12 cellular contexts compared by ENCODE assay signal in genomic region chr16:28264656-28265055, GRCh38. TPM values are rescaled to one million over a fixed set of nuclear protein-coding genes. Genes with fewer than 3 reads are reported as not detected.
A peak's percentile ranks its signal among the peaks of the same experiment; 100 is the strongest.
DNase-seq lines count a peak whose midpoint lies in the region; ATAC-seq and TF ChIP-seq lines count a peak whose summit lies in the region.
"Had no signal": no experiment of that assay in that cellular context is flagged by ENCODE, and none has a peak within 500 bp of the region (broad histone marks: within the 10 kb centered on the region; RNA-seq: fewer than 3 reads in every experiment).

No MANE protein-coding gene starts in this region.

- no peaks in the 10 kb centered on the region for H4K20me1 ChIP-seq in IMR-90 (ENCODE audit: insufficient read depth, low read length)

- H3K23ac ChIP-seq in IMR-90 (ENCODE audit: low read depth, low read length), result no peak overlapping the region

- H3K4me1 Mint-ChIP-seq in MCF 10A (ENCODE audit: insufficient read depth, unreplicated experiment), result peaks cover 8% of the 10 kb centered on the region
- H3K4me1 Mint-ChIP-seq: activated B cell treated with CpG ODN at 0.5 μM for 24 hours had no signal

- H3K27me3 ChIP-seq in IMR-90 (ENCODE audit: control insufficient read depth, insufficient read depth, low read length) (peaks cover 42% of the 10 kb centered on the region), foreskin keratinocyte (peaks cover 29% of the 10 kb centered on the region)

- DNase-seq in DMS79 treated with DMSO at 0.1 percent for 48 hours (lab: John Stamatoyannopoulos, UW), result peak; percentile 66
- peak; percentile 5 for DNase-seq in IMR-90
- DNase-seq in MCF 10A (ENCODE audit: unreplicated experiment), result peak; percentile 68
- peak; percentile 41 for DNase-seq in occipital lobe (lab: John Stamatoyannopoulos, UW)
- no peak for DNase-seq in NCI-H187 treated with DMSO at 0.1 percent for 48 hours (lab: John Stamatoyannopoulos, UW)
- DNase-seq in foreskin keratinocyte, result no peak
- no peak for DNase-seq in NCI-H774 (lab: John Stamatoyannopoulos, UW)
- DNase-seq: activated B cell treated with CpG ODN at 0.5 μM for 24 hours; activated gamma-delta T cell; effector memory CD8-positive, alpha-beta T cell had no signal

- TF ChIP-seq CTCF in IMR-90 (conservative IDR thresholded peaks at IDR 0.05; ENCODE audit: low read depth, low read length) (no peak), MCF 10A (IDR thresholded peaks at IDR 0.05; ENCODE audit: unreplicated experiment) (no peak), foreskin keratinocyte (conservative IDR thresholded peaks at IDR 0.05) (no peak)

- H4K91ac ChIP-seq in IMR-90 (ENCODE audit: insufficient read depth, low read depth, low read length), result no peak overlapping the region

- no peak overlapping the region for H3K4me3 ChIP-seq in IMR-90 (ENCODE audit: insufficient read depth, low read depth, low read length)

- H3K4me2 ChIP-seq in IMR-90 (ENCODE audit: low read depth, low read length), result no peak overlapping the region

- no peak overlapping the region for H3K9ac ChIP-seq in IMR-90 (ENCODE audit: low read depth, low read length)

- H3K27ac ChIP-seq in IMR-90 (ENCODE audit: insufficient read depth, low read length) (no peak overlapping the region), foreskin keratinocyte (no peak overlapping the region)

- TF ChIP-seq RAD21 in IMR-90 (IDR thresholded peaks at IDR 0.05; ENCODE audit: low read length), result no peak

- TF ChIP-seq POLR2A in IMR-90 (IDR thresholded peaks at IDR 0.05; ENCODE audit: low read depth, low read length), result no peak

- 71% methylated on average over 10 of the region's 14 CpGs; no CpG with 5 or more reads in 1 of the 2 experiments for WGBS in IMR-90 (ENCODE audit: extremely low coverage in 2 of 2, insufficient read length in 1 of 2), 2 experiments

- H3K36me3 Mint-ChIP-seq in MCF 10A (ENCODE audit: insufficient read depth, unreplicated experiment), result peaks cover 4% of the 10 kb centered on the region

- POLR2A ChIA-PET in IMR-90 (lab: Charles Lee; ENCODE audit: unreplicated experiment), result no interaction called here
- POLR2A ChIA-PET in MCF 10A (lab: Yijun Ruan, JAX), result interaction anchor here (1.1 kb wide), 1 partner anchor 27 kb away, joined by 3 read pairs; the partner anchor contains the start of gene SBK1

- no peak overlapping the region for H3K18ac ChIP-seq in IMR-90 (ENCODE audit: low read depth, low read length)

- CTCF ChIA-PET in IMR-90 (lab: Yijun Ruan, JAX) (no interaction called here), MCF 10A (lab: Yijun Ruan, JAX) (interaction anchor here (0.6 to 3.3 kb wide), 4 partner anchors 13 to 58 kb away, joined by 3 to 20 read pairs (median 4); no protein-coding TSS in a partner anchor)

- H4K5ac ChIP-seq in IMR-90 (ENCODE audit: low read depth, low read length), result no peak overlapping the region

- in situ Hi-C loops in IMR-90 (cut with MboI; ENCODE audit: low sequenced_read_pairs), result no loop called here

- H3K4me1 ChIP-seq in IMR-90 (ENCODE audit: control insufficient read depth, insufficient read depth, low read length) (no peaks in the 10 kb centered on the region), foreskin keratinocyte (no peaks in the 10 kb centered on the region)

- 0 out of 2 replicates have a peak, but pooled peaks cover 2% of the 10 kb centered on the region for H3K9me3 ChIP-seq in IMR-90 (ENCODE audit: control insufficient read depth, insufficient read depth, low read length)

- no peak overlapping the region for H3K14ac ChIP-seq in IMR-90 (replicated peaks; ENCODE audit: low read depth, low read length)

- no peak overlapping the region for H2AK5ac ChIP-seq in IMR-90 (ENCODE audit: low read depth, low read length)

- no peak overlapping the region for H4K8ac ChIP-seq in IMR-90 (ENCODE audit: low read depth in 2 of 2, low read length in 2 of 2)

- intact Hi-C loops in IMR-90 (cut with micrococcal nuclease), result no loop called here
- intact Hi-C loops in MCF 10A (cut with micrococcal nuclease), result no loop called here

- no peak overlapping the region for H2BK15ac ChIP-seq in IMR-90 (ENCODE audit: low read depth, low read length)

- H2AK9ac ChIP-seq in IMR-90 (replicated peaks; ENCODE audit: low read depth, low read length, poor library complexity), result no peak overlapping the region

- H2BK5ac ChIP-seq in IMR-90 (ENCODE audit: low read depth, low read length, poor library complexity, severe bottlenecking), result no peak overlapping the region

- BruUV-seq in IMR-90 (replicated peaks; lab: Mats Ljungman, UMichigan), result no TSS peak
- no TSS peak for BruUV-seq in MCF 10A (replicated peaks; lab: Mats Ljungman, UMichigan)

- no peak overlapping the region for H2AFZ ChIP-seq in IMR-90 (replicated peaks; ENCODE audit: low read length, poor library complexity)

- no peak overlapping the region for H3K27ac Mint-ChIP-seq in MCF 10A (ENCODE audit: low read depth, unreplicated experiment)
- H3K27ac Mint-ChIP-seq: activated B cell treated with CpG ODN at 0.5 μM for 24 hours had no signal

- peaks cover 64% of the 10 kb centered on the region for H3K27me3 Mint-ChIP-seq in MCF 10A (ENCODE audit: insufficient read depth, unreplicated experiment)

- H3K56ac ChIP-seq in IMR-90 (ENCODE audit: extremely low read depth, insufficient read depth, low read length), result no peak overlapping the region

- no peaks in the 10 kb centered on the region for H3K36me3 ChIP-seq in IMR-90 (ENCODE audit: control insufficient read depth, insufficient read depth, low read length)

- H3K4ac ChIP-seq in IMR-90 (ENCODE audit: low read depth, low read length), result no peak overlapping the region

- no peaks in the 10 kb centered on the region for H3K9me1 ChIP-seq in IMR-90 (ENCODE audit: insufficient read depth, low read length)

- no peaks in the 10 kb centered on the region for H3K9me3 Mint-ChIP-seq in MCF 10A (ENCODE audit: unreplicated experiment)
- H3K9me3 Mint-ChIP-seq: activated B cell treated with CpG ODN at 0.5 μM for 24 hours; effector memory CD8-positive, alpha-beta T cell had no signal

- no peak overlapping the region for H3K4me3 Mint-ChIP-seq in MCF 10A (ENCODE audit: unreplicated experiment)
- H3K4me3 Mint-ChIP-seq: activated B cell treated with CpG ODN at 0.5 μM for 24 hours; effector memory CD8-positive, alpha-beta T cell had no signal

- dilution Hi-C loops in IMR-90 (cut with HindIII; ENCODE audit: low sequenced_read_pairs, unreplicated experiment), result no loop called here

- ATAC-seq in IMR-90 (ENCODE audit: low read depth) (no peak), HG03521 (IDR thresholded peaks at IDR 0.05; ENCODE audit: unreplicated experiment) (no peak), foreskin keratinocyte (no peak)
- ATAC-seq: effector memory CD8-positive, alpha-beta T cell had no signal

- H2BK20ac ChIP-seq in IMR-90 (ENCODE audit: low read depth, low read length), result no peak overlapping the region

- H2BK120ac ChIP-seq in IMR-90 (ENCODE audit: low read depth, low read length), result no peak overlapping the region

- no peaks in the 10 kb centered on the region for H3K79me1 ChIP-seq in IMR-90 (ENCODE audit: low read depth in 1 of 2, low read length in 2 of 2)

TF ChIP-seq in IMR-90, 13 proteins besides CTCF, POLR2A, EP300 and RAD21:
- TF ChIP-seq CHD1 (IDR thresholded peaks at IDR 0.05; ENCODE audit: low read depth, low read length) (no peak), MAFK (IDR thresholded peaks at IDR 0.05; ENCODE audit: low read depth, low read length) (no peak)
- TF ChIP-seq, protein P1, sequence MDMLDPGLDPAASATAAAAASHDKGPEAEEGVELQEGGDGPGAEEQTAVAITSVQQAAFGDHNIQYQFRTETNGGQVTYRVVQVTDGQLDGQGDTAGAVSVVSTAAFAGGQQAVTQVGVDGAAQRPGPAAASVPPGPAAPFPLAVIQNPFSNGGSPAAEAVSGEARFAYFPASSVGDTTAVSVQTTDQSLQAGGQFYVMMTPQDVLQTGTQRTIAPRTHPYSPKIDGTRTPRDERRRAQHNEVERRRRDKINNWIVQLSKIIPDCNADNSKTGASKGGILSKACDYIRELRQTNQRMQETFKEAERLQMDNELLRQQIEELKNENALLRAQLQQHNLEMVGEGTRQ (IDR thresholded peaks at IDR 0.05; ENCODE audit: low read depth, low read length), result no peak

RNA-seq across cellular contexts. Expression of gene SBK1, which starts 27.7 kb away (rescaled TPM):
- under 0.01 TPM in 1 of 2 replicates, not detected in the other for total RNA-seq in IMR-90 (2012; rRNA removed)
- 0.03 and 0.05 TPM in 2 replicates for polyA plus RNA-seq in IMR-90 (2012; rRNA removed)
- polyA plus RNA-seq in IMR-90 (2012; cell fraction: cytosol; rRNA removed), result 0.07 TPM in 1 of 2 replicates, not detected in the other
- polyA plus RNA-seq in IMR-90 (2012; cell fraction: nucleus; rRNA removed; ENCODE audit: low replicate concordance), result 0.05 and 0.07 TPM in 2 replicates
- total RNA-seq in MCF 10A (2022), result 0.14 and 0.25 TPM in 2 replicates
- 19.5 TPM for total RNA-seq in occipital lobe
- total RNA-seq in foreskin keratinocyte, result 0.10 and 0.14 TPM in 2 replicates
- polyA plus RNA-seq in foreskin keratinocyte, result 0.14 and 0.15 TPM in 2 replicates
- total RNA-seq: osteoblast had no signal

RNA-seq across cellular contexts. Expression of gene XPO6, which starts 52.9 kb away (rescaled TPM):
- total RNA-seq in IMR-90 (2012; rRNA removed) (103 and 108 TPM in 2 replicates), MCF 10A (2022) (184 and 200 TPM in 2 replicates), occipital lobe (66.4 TPM), foreskin keratinocyte (113 and 118 TPM in 2 replicates)
- polyA plus RNA-seq in IMR-90 (2012; rRNA removed) (184 and 202 TPM in 2 replicates), foreskin keratinocyte (91.9 and 101 TPM in 2 replicates)
- 213 and 433 TPM in 2 replicates for polyA plus RNA-seq in IMR-90 (2012; cell fraction: cytosol; rRNA removed)
- polyA plus RNA-seq in IMR-90 (2012; cell fraction: nucleus; rRNA removed; ENCODE audit: low replicate concordance), result 272 and 467 TPM in 2 replicates

Comparison
In these comparisons a context has a peak if more than half of its experiments do, and no peak if none do; other contexts are left out.
1. DNase-seq: peak in DMS79 treated with DMSO at 0.1 percent for 48 hours (single experiment), IMR-90 (single experiment), MCF 10A (single experiment) and occipital lobe (single experiment); none in NCI-H187 treated with DMSO at 0.1 percent for 48 hours (single experiment), foreskin keratinocyte (0 of 2) and NCI-H774 (single experiment).
2. RNA of gene SBK1, which starts 27.7 kb away (total RNA-seq): 19.5 TPM in occipital lobe (single experiment); 0.10 to 0.14 TPM in foreskin keratinocyte, 0.14 to 0.25 TPM in MCF 10A and under 0.01 TPM in IMR-90; every median in the first group is over 10 times any median in the second.